In the genomic region with DNA sequence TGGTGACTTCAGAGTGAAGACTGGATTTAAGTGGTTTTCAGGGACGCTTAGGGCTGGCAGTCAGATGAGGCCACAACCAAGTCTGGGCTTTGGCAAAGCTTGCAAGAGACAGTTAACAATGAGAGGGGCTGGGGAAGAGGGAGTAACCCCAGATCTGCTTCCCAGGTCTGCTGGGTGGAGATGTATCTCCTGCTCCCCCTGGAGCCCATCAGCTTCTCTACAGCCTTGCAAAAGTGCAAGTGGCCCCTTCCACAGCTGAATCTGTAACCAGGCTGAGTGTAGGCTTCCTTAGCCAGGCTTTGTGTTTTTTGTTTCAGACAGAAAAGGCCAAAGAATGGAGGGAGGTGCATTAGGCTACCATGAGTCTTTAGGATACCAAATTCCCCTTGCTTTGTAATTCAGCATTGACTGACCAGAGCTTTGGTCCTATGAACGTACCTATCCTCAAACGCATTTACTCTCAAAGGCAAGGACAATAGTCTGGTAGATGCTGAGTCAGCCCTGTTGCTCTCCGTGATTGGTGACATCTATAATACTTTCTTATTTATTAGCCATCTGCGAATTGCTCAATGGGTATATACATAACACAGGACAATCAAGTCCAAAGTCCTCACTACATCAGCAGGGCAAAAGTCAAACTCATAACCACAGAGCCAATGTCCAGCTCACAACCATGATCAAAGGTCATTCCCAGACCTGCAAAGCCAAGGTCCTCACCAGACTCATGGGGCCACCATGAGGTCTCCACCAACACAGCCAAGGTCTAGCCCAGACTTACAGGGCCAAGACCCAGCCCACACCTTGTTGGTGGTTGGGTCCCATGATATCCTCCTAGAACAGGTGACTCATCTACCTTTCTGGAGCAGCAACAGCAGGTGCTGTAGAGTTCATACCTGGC, we compare ENCODE assay signal across 9 cellular contexts. TPM values are rescaled to one million over a fixed set of nuclear protein-coding genes. Genes with fewer than 3 reads are reported as not detected.
DNase-seq lines count a peak whose midpoint lies in the region; ATAC-seq, FAIRE-seq and TF ChIP-seq lines count a peak whose summit lies in the region.
"Had no signal": no experiment of that assay in that cellular context is flagged by ENCODE, and none has a peak within 500 bp of the region (broad histone marks: within the 10 kb centered on the region; RNA-seq: fewer than 3 reads in every experiment).

No MANE protein-coding gene starts in this region.

- intact Hi-C loops in body of pancreas (cut with DNase I): no loop called here

- H3K36me3 ChIP-seq in RWPE2 (ENCODE audit: low read depth): no peaks in the 10 kb centered on the region
- no peaks in the 10 kb centered on the region for H3K36me3 ChIP-seq in small intestine (ENCODE audit: control insufficient read depth in 2 of 2, insufficient read depth in 2 of 2, low read length in 2 of 2)
- H3K36me3 ChIP-seq in body of pancreas (replicated peaks in 1 of 2; ENCODE audit: insufficient read depth in 1 of 2, low read depth in 2 of 2): no peaks in the 10 kb centered on the region

- H3K27me3 ChIP-seq in RWPE2 (ENCODE audit: insufficient read depth, poor library complexity, severe bottlenecking): no peaks in the 10 kb centered on the region
- no peaks in the 10 kb centered on the region for H3K27me3 ChIP-seq in small intestine (ENCODE audit: control insufficient read depth in 2 of 2, insufficient read depth in 2 of 2, low read length in 2 of 2)
- no peaks in the 10 kb centered on the region for H3K27me3 ChIP-seq in body of pancreas

- TF ChIP-seq POLR2A in body of pancreas (IDR thresholded peaks at IDR 0.05): no peak

- DNase-seq in 8988T: peak; percentile 35
- DNase-seq in GM12865 (ENCODE audit: low read depth): peak; percentile 38
- peak; percentile 13 for DNase-seq in RWPE2 (ENCODE audit: low spot score)
- DNase-seq in fibroblast of the aortic adventitia (ENCODE audit: low read depth): peak; percentile 39
- DNase-seq in small intestine: peak; percentile 97
- DNase-seq in body of pancreas: no peak
- DNase-seq in GM19240 (ENCODE audit: insufficient read length, low spot score): no peak

- no peaks in the 10 kb centered on the region for H3K9me3 ChIP-seq in RWPE2 (ENCODE audit: severe bottlenecking)
- H3K9me3 ChIP-seq in small intestine (ENCODE audit: control insufficient read depth, low read depth): no peaks in the 10 kb centered on the region
- H3K9me3 ChIP-seq in body of pancreas: no peaks in the 10 kb centered on the region

- H3K4me1 ChIP-seq in RWPE2 (ENCODE audit: insufficient read depth, poor library complexity, severe bottlenecking): peaks cover 3% of the 10 kb centered on the region
- peaks cover 0 to 4% of the 10 kb centered on the region in 2 donors for H3K4me1 ChIP-seq in small intestine (ENCODE audit: control insufficient read depth in 2 of 2, insufficient read depth in 1 of 2, low read depth in 1 of 2, low read length in 1 of 2)
- H3K4me1 ChIP-seq in body of pancreas: no peaks in the 10 kb centered on the region

- FAIRE-seq in small intestine (lab: Jason Lieb, UNC): peak; percentile 26

- H3K4me3 ChIP-seq in GM12865 (ENCODE audit: low read depth, low read length) (no peak overlapping the region), RWPE2 (ENCODE audit: severe bottlenecking) (no peak overlapping the region), fibroblast of the aortic adventitia (ENCODE audit: low read depth, low read length) (no peak overlapping the region), small intestine (ENCODE audit: low read depth in 1 of 2, low read length in 2 of 2) (no peak overlapping the region), body of pancreas (no peak overlapping the region)
- H3K4me3 ChIP-seq: skin epidermis had no signal

- H3K27ac ChIP-seq in RWPE2 (ENCODE audit: poor library complexity, severe bottlenecking): no peak overlapping the region
- H3K27ac ChIP-seq in small intestine (ENCODE audit: low read depth in 1 of 2, low read length in 1 of 2): peak overlapping the region in 1 of 2 donors; percentile 71
- no peak overlapping the region for H3K27ac ChIP-seq in body of pancreas
- H3K27ac ChIP-seq: skin epidermis had no signal

- ATAC-seq in RWPE2 (ENCODE audit: low read depth): peak; percentile 57; the same call in 2 of the 3 replicates
- ATAC-seq in GM19463 (IDR thresholded peaks at IDR 0.05; ENCODE audit: unreplicated experiment): no peak
- no peak for ATAC-seq in body of pancreas

- 32 to 63% (median 52%) methylated on average over 5 of the region's 5 CpGs for WGBS in small intestine, 3 donors
- WGBS in body of pancreas, 2 donors: 77 to 81% methylated on average over 5 of the region's 5 CpGs

- TF ChIP-seq CTCF in GM12865 (IDR thresholded peaks at IDR 0.05; ENCODE audit: insufficient read depth, low read depth, low read length, missing control alignments): peak; percentile 42
- TF ChIP-seq CTCF in RWPE2 (IDR thresholded peaks at IDR 0.05; ENCODE audit: poor library complexity, severe bottlenecking): peak; percentile 41
- TF ChIP-seq CTCF in fibroblast of the aortic adventitia (IDR thresholded peaks at IDR 0.05; ENCODE audit: insufficient read depth, low read length): peak; percentile 61
- TF ChIP-seq CTCF in body of pancreas (IDR thresholded peaks at IDR 0.05): peak in 2 of 7 experiments; percentile 16 to 25

RNA-seq across cellular contexts. Expression of a gene that starts 17.1 kb away (rescaled TPM):
- total RNA-seq in fibroblast of the aortic adventitia (ENCODE audit: low replicate concordance) (0.27 and 8.6 TPM in 2 replicates), body of pancreas (1 to 10 TPM; 3.9 to 6.3 TPM)
- 1 to 10 TPM in 1 of 3 donors, under 1 TPM in 2; 0.37 to 2.7 (median 0.81) TPM for polyA plus RNA-seq in small intestine

RNA-seq across cellular contexts. Expression of a gene that starts 48.4 kb away (rescaled TPM):
- total RNA-seq in fibroblast of the aortic adventitia (ENCODE audit: low replicate concordance): 75.1 and 163 TPM in 2 replicates
- polyA plus RNA-seq in small intestine: 100 to 1,000 TPM; 203 to 333 (median 307) TPM
- 10 to 100 TPM; 36.3 to 52.4 TPM for total RNA-seq in body of pancreas

RNA-seq across cellular contexts. Expression of a gene that starts 53.3 kb away (rescaled TPM):
- under 0.01 and 0.41 TPM in 2 replicates for total RNA-seq in fibroblast of the aortic adventitia (ENCODE audit: low replicate concordance)
- 1 to 10 TPM in 1 of 3 donors, under 1 TPM in 2; 0.22 to 2.5 (median 0.81) TPM for polyA plus RNA-seq in small intestine
- 1 to 10 TPM; 3.3 to 3.4 TPM for total RNA-seq in body of pancreas

RNA-seq across cellular contexts. Expression of a gene that starts 53.3 kb away (rescaled TPM):
- not detected in 2 replicates for total RNA-seq in fibroblast of the aortic adventitia (ENCODE audit: low replicate concordance)
- 1 to 10 TPM in 2 of 3 donors, under 1 TPM in 1; 0.15 to 5.4 (median 2.2) TPM for polyA plus RNA-seq in small intestine
- total RNA-seq in body of pancreas: under 1 TPM in 1 of 2 donors, not detected in 1; 0.26 TPM

Comparison
In these comparisons a context has a peak if more than half of its experiments do, and no peak if none do; other contexts are left out.
1. DNase-seq: peak in 8988T (single experiment), GM12865 (single experiment), RWPE2 (single experiment), fibroblast of the aortic adventitia (single experiment) and small intestine (single experiment); none in body of pancreas (0 of 4) and GM19240 (single experiment).